In genomic region chr3:158801200-158801599, GRCh38 we compare ENCODE assay signal across 8 cellular contexts. TPM values are rescaled to one million over a fixed set of nuclear protein-coding genes. Genes with fewer than 3 reads are reported as not detected.
A peak's percentile ranks its signal among the peaks of the same experiment; 100 is the strongest.
DNase-seq lines count a peak whose midpoint lies in the region; ATAC-seq, FAIRE-seq and TF ChIP-seq lines count a peak whose summit lies in the region.

No MANE protein-coding gene starts in this region.

- peak overlapping the region; percentile 83 for H3K27ac Mint-ChIP-seq in activated CD8-positive, alpha-beta memory T cell treated with anti-CD3 and anti-CD28 coated beads, Interleukin-2, amount 10 ng/mL, durations not matched to agents 7 days and 5 days
- H3K27ac Mint-ChIP-seq in activated naive CD8-positive, alpha-beta T cell treated with anti-CD3 and anti-CD28 coated beads for 36 hours: peak overlapping the region; percentile 87

- peak overlapping the region; percentile 75 for H3K27ac ChIP-seq in right cardiac atrium (ENCODE audit: low read length)

- no peaks in the 10 kb centered on the region for H3K4me1 ChIP-seq in right cardiac atrium (ENCODE audit: control insufficient read depth, insufficient read depth, low read length)

- peaks cover 6% of the 10 kb centered on the region for H3K27me3 Mint-ChIP-seq in activated CD8-positive, alpha-beta memory T cell treated with anti-CD3 and anti-CD28 coated beads, Interleukin-2, amount 10 ng/mL, durations not matched to agents 7 days and 5 days
- H3K27me3 Mint-ChIP-seq in activated naive CD8-positive, alpha-beta T cell treated with anti-CD3 and anti-CD28 coated beads for 36 hours: no peaks in the 10 kb centered on the region

- no peaks in the 10 kb centered on the region for H3K9me3 ChIP-seq in right cardiac atrium (ENCODE audit: control insufficient read depth, low read length)

- no peak for TF ChIP-seq CTCF in retinal pigment epithelial cell (conservative IDR thresholded peaks at IDR 0.05; ENCODE audit: low read depth, low read length)

- CTCF ChIA-PET in activated CD8-positive, alpha-beta memory T cell treated with anti-CD3 and anti-CD28 coated beads, Interleukin-2, amount 10 ng/mL, durations not matched to agents 7 days and 5 days (lab: Charles Lee): interaction anchor here (0.6 to 3.5 kb wide), 7 partner anchors 10 to 459 kb away, joined by 3 to 30 read pairs (median 16); partner anchors contain the start of gene GFM1

- no peak for DNase-seq in activated CD8-positive, alpha-beta memory T cell treated with anti-CD3 and anti-CD28 coated beads, Interleukin-2, amount 10 ng/mL, durations not matched to agents 7 days and 5 days
- no peak for DNase-seq in activated CD8-positive, alpha-beta memory T cell treated with anti-CD3 and anti-CD28 coated beads, Interleukin-2, amount 50 U/mL, for 48 hours
- DNase-seq in activated naive CD8-positive, alpha-beta T cell treated with anti-CD3 and anti-CD28 coated beads for 36 hours: no peak
- peak in 1 of 3 donors; percentile 34 for DNase-seq in right cardiac atrium
- no peak for DNase-seq in retinal pigment epithelial cell (ENCODE audit: low read depth)
- no peak for DNase-seq in NCI-H526 (lab: John Stamatoyannopoulos, UW)
- DNase-seq in H54 (ENCODE audit: insufficient read length, low spot score): no peak

- H3K4me3 ChIP-seq in right cardiac atrium (ENCODE audit: low read length) (peak overlapping the region; percentile 69), retinal pigment epithelial cell (ENCODE audit: low read length) (peak overlapping the region; percentile 83)

- H3K9me3 Mint-ChIP-seq in activated CD8-positive, alpha-beta memory T cell treated with anti-CD3 and anti-CD28 coated beads, Interleukin-2, amount 10 ng/mL, durations not matched to agents 7 days and 5 days (ENCODE audit: low read depth): no peaks in the 10 kb centered on the region
- H3K9me3 Mint-ChIP-seq in activated naive CD8-positive, alpha-beta T cell treated with anti-CD3 and anti-CD28 coated beads for 36 hours: no peaks in the 10 kb centered on the region

- 15% methylated on average over 11 of the region's 11 CpGs for WGBS in right cardiac atrium

- H3K36me3 Mint-ChIP-seq in activated CD8-positive, alpha-beta memory T cell treated with anti-CD3 and anti-CD28 coated beads, Interleukin-2, amount 10 ng/mL, durations not matched to agents 7 days and 5 days: no peaks in the 10 kb centered on the region
- peaks cover 2% of the 10 kb centered on the region for H3K36me3 Mint-ChIP-seq in activated naive CD8-positive, alpha-beta T cell treated with anti-CD3 and anti-CD28 coated beads for 36 hours

- peak overlapping the region; percentile 84 for H3K4me3 Mint-ChIP-seq in activated CD8-positive, alpha-beta memory T cell treated with anti-CD3 and anti-CD28 coated beads, Interleukin-2, amount 10 ng/mL, durations not matched to agents 7 days and 5 days
- H3K4me3 Mint-ChIP-seq in activated naive CD8-positive, alpha-beta T cell treated with anti-CD3 and anti-CD28 coated beads for 36 hours: peak overlapping the region; percentile 91

- intact Hi-C loops in right cardiac atrium (cut with DNase I): no loop called here

- TF ChIP-seq POLR2A in H54 (IDR thresholded peaks at IDR 0.05; ENCODE audit: low read depth, low read length): no peak

- H3K4me1 Mint-ChIP-seq in activated CD8-positive, alpha-beta memory T cell treated with anti-CD3 and anti-CD28 coated beads, Interleukin-2, amount 10 ng/mL, durations not matched to agents 7 days and 5 days: peaks cover 22% of the 10 kb centered on the region
- peaks cover 20% of the 10 kb centered on the region for H3K4me1 Mint-ChIP-seq in activated naive CD8-positive, alpha-beta T cell treated with anti-CD3 and anti-CD28 coated beads for 36 hours

- no peak for FAIRE-seq in H54 (lab: Jason Lieb, UNC)

- no peaks in the 10 kb centered on the region for H3K27me3 ChIP-seq in right cardiac atrium (ENCODE audit: control insufficient read depth, insufficient read depth)

- no peak for ATAC-seq in activated CD8-positive, alpha-beta memory T cell treated with anti-CD3 and anti-CD28 coated beads, Interleukin-2, amount 10 ng/mL, durations not matched to agents 7 days and 5 days
- ATAC-seq in right cardiac atrium (peak; percentile 18 to 27), GM18873 (IDR thresholded peaks at IDR 0.05; ENCODE audit: low FRiP score, unreplicated experiment) (no peak)

RNA-seq across cellular contexts. Expression of gene MFSD1, which starts 0.7 kb away (rescaled TPM):
- total RNA-seq in activated CD8-positive, alpha-beta memory T cell treated with anti-CD3 and anti-CD28 coated beads, Interleukin-2, amount 10 ng/mL, durations not matched to agents 7 days and 5 days: 10 to 100 TPM; 19.4 to 20.6 TPM
- total RNA-seq in activated naive CD8-positive, alpha-beta T cell treated with anti-CD3 and anti-CD28 coated beads for 36 hours: 10 to 100 TPM; 17.0 to 18.5 TPM
- total RNA-seq in right cardiac atrium: 10 to 100 TPM; 33.7 to 50.8 (median 35.5) TPM
- 21.9 TPM for polyA plus RNA-seq in right cardiac atrium

Comparison
In these comparisons a context has a peak if more than half of its experiments do, and no peak if none do; other contexts are left out.
1. ATAC-seq: peak in right cardiac atrium (2 of 2); none in activated CD8-positive, alpha-beta memory T cell treated with anti-CD3 and anti-CD28 coated beads, Interleukin-2, amount 10 ng/mL, durations not matched to agents 7 days and 5 days (single experiment) and GM18873 (single experiment).